ENCODE assay signal across 15 cellular contexts in genomic region chr1:111439461-111440351, GRCh38. TPM values are rescaled to one million over a fixed set of nuclear protein-coding genes. Genes with fewer than 3 reads are reported as not detected.
"Had no signal": no experiment of that assay in that cellular context is flagged by ENCODE, and none has a peak within 500 bp of the region (broad histone marks: within the 10 kb centered on the region; RNA-seq: fewer than 3 reads in every experiment).

No MANE protein-coding gene starts in this region.

- H3K9me3 Mint-ChIP-seq: neural crest cell had no signal

- ATAC-seq: pancreas had no signal

- H3K4me1 Mint-ChIP-seq: neural crest cell had no signal

- H3K4me3 Mint-ChIP-seq: neural crest cell had no signal

- DNase-seq: activated CD4-positive, alpha-beta T cell treated with anti-CD3 and anti-CD28 coated beads for 48 hours; activated CD8-positive, alpha-beta memory T cell treated with anti-CD3 and anti-CD28 coated beads for 24 hours; activated effector memory CD4-positive, alpha-beta T cell treated with anti-CD3 and anti-CD28 coated beads, Interleukin-2, amount 50 U/mL, for 16 hours; adrenal gland; effector memory CD4-positive, alpha-beta T cell; left ventricle myocardium inferior; mesenchymal stem cell; pancreas; stimulated activated CD4-positive, alpha-beta T cell treated with anti-CD3 and anti-CD28 coated beads, Interleukin-2, amount 100 ng/mL, for 48 hours; stimulated activated CD8-positive, alpha-beta memory T cell treated with anti-CD3 and anti-CD28 coated beads, Interleukin-4, amount 100 ng/mL, for 48 hours; T1000; thyroid gland; WERI-Rb-1 had no signal

RNA-seq across cellular contexts. Expression of gene C1orf162, which starts 34.1 kb away (rescaled TPM):
- total RNA-seq: epithelial cell of proximal tubule had no signal
